ENCODE assay signal across 8 cellular contexts in genomic region chr11:108628326-108628725, GRCh38. TPM values are rescaled to one million over a fixed set of nuclear protein-coding genes. Genes with fewer than 3 reads are reported as not detected.
"Had no signal": no experiment of that assay in that cellular context is flagged by ENCODE, and none has a peak within 500 bp of the region (broad histone marks: within the 10 kb centered on the region; RNA-seq: fewer than 3 reads in every experiment).

No MANE protein-coding gene starts in this region.

- H3K4me2 ChIP-seq: KMS-11 had no signal

- H3K4me3 ChIP-seq: GM23248 had no signal

- H3K9ac ChIP-seq: GM23248, KMS-11 had no signal

- H3K27ac ChIP-seq: GM23248, HL-60, KMS-11 had no signal

- DNase-seq: GM23248, GOT3, H9, HCEC 1CT, KBM-7 had no signal

- H3K36me3 Mint-ChIP-seq: IgD-negative memory B cell had no signal

- H3K27ac Mint-ChIP-seq: H9, IgD-negative memory B cell had no signal

- H3K4me3 Mint-ChIP-seq: H9, IgD-negative memory B cell had no signal

- H2AFZ ChIP-seq: GM23248 had no signal

- H3K4me1 Mint-ChIP-seq: IgD-negative memory B cell had no signal

RNA-seq across cellular contexts. Expression of gene EXPH5, which starts 34.8 kb away (rescaled TPM):
- total RNA-seq: GM23248 had no signal
- polyA plus RNA-seq: GM23248 had no signal
